1 cellular context compared by ENCODE assay signal in the genomic region with DNA sequence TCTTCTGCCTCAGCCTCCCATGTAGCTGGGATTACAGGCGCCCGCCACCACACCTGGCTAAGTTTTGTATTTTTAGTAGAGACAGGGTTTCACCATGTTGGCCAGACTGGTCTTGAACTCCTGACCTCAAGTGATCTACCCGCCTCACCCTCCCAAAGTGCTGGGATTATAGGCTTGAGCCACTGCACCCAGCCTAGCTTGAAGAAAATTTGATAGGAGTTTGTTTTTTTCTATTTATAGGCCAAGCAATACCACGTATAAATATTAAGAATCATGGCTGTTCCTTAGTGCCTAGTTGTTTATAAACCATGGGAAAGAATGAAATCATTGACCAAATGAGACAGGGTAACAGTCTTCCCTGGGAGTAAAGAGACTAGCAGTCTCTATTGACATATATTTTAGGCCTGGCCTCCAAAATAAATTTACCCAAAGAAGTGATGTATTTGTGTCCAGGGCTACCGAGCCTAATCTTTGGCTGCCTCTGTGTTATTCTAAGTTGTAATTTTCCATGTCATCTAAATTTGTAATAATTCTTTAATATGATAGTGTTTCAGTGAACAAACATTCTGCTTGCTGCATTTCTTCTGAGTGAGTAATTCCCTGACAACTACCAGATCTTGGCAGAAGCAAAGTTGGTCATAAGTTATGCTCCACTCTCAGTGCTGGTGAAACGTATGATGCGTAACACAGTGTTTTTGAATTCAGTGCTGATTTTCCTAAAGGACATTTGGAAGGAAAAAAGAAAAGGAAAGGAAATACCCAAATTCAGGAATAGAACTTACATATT.
TF ChIP-seq lines count a peak whose summit lies in the region.

No MANE protein-coding gene starts in this region.

TF ChIP-seq in GM23338, 12 proteins besides CTCF, POLR2A, EP300 and RAD21 (continued from another document):
- TF ChIP-seq, protein P1, sequence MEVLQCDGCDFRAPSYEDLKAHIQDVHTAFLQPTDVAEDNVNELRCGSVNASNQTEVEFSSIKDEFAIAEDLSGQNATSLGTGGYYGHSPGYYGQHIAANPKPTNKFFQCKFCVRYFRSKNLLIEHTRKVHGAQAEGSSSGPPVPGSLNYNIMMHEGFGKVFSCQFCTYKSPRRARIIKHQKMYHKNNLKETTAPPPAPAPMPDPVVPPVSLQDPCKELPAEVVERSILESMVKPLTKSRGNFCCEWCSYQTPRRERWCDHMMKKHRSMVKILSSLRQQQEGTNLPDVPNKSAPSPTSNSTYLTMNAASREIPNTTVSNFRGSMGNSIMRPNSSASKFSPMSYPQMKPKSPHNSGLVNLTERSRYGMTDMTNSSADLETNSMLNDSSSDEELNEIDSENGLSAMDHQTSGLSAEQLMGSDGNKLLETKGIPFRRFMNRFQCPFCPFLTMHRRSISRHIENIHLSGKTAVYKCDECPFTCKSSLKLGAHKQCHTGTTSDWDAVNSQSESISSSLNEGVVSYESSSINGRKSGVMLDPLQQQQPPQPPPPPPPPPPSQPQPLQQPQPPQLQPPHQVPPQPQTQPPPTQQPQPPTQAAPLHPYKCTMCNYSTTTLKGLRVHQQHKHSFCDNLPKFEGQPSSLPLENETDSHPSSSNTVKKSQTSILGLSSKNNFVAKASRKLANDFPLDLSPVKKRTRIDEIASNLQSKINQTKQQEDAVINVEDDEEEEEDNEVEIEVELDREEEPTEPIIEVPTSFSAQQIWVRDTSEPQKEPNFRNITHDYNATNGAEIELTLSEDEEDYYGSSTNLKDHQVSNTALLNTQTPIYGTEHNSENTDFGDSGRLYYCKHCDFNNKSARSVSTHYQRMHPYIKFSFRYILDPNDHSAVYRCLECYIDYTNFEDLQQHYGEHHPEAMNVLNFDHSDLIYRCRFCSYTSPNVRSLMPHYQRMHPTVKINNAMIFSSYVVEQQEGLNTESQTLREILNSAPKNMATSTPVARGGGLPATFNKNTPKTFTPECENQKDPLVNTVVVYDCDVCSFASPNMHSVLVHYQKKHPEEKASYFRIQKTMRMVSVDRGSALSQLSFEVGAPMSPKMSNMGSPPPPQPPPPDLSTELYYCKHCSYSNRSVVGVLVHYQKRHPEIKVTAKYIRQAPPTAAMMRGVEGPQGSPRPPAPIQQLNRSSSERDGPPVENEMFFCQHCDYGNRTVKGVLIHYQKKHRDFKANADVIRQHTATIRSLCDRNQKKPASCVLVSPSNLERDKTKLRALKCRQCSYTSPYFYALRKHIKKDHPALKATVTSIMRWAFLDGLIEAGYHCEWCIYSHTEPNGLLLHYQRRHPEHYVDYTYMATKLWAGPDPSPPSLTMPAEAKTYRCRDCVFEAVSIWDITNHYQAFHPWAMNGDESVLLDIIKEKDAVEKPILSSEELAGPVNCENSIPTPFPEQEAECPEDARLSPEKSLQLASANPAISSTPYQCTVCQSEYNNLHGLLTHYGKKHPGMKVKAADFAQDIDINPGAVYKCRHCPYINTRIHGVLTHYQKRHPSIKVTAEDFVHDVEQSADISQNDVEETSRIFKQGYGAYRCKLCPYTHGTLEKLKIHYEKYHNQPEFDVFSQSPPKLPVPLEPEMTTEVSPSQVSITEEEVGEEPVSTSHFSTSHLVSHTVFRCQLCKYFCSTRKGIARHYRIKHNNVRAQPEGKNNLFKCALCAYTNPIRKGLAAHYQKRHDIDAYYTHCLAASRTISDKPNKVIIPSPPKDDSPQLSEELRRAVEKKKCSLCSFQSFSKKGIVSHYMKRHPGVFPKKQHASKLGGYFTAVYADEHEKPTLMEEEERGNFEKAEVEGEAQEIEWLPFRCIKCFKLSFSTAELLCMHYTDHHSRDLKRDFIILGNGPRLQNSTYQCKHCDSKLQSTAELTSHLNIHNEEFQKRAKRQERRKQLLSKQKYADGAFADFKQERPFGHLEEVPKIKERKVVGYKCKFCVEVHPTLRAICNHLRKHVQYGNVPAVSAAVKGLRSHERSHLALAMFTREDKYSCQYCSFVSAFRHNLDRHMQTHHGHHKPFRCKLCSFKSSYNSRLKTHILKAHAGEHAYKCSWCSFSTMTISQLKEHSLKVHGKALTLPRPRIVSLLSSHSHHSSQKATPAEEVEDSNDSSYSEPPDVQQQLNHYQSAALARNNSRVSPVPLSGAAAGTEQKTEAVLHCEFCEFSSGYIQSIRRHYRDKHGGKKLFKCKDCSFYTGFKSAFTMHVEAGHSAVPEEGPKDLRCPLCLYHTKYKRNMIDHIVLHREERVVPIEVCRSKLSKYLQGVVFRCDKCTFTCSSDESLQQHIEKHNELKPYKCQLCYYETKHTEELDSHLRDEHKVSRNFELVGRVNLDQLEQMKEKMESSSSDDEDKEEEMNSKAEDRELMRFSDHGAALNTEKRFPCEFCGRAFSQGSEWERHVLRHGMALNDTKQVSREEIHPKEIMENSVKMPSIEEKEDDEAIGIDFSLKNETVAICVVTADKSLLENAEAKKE (CRISPR knock-in tag; IDR thresholded peaks at IDR 0.05) = no peak
- TF ChIP-seq POLR2AphosphoS5 (IDR thresholded peaks at IDR 0.05; ENCODE audit: low read depth) = no peak
- no peak for TF ChIP-seq EZH2phosphoT487 (IDR thresholded peaks at IDR 0.05; ENCODE audit: unreplicated experiment)
- TF ChIP-seq JUNB (IDR thresholded peaks at IDR 0.05; ENCODE audit: unreplicated experiment) = no peak
- TF ChIP-seq EZH2 (IDR thresholded peaks at IDR 0.05; ENCODE audit: low read depth, unreplicated experiment) = no peak
- no peak for TF ChIP-seq ZNF114 (CRISPR knock-in tag; IDR thresholded peaks at IDR 0.05)
